ENCODE assay signal across 10 cellular contexts in genomic region chr1:228226956-228227791, GRCh38. TPM values are rescaled to one million over a fixed set of nuclear protein-coding genes. Genes with fewer than 3 reads are reported as not detected.
DNase-seq lines count a peak whose midpoint lies in the region; ATAC-seq and TF ChIP-seq lines count a peak whose summit lies in the region.
"Had no signal": no experiment of that assay in that cellular context is flagged by ENCODE, and none has a peak within 500 bp of the region (broad histone marks: within the 10 kb centered on the region; RNA-seq: fewer than 3 reads in every experiment).

No MANE protein-coding gene starts in this region.

- H3K27me3 Mint-ChIP-seq in activated T-cell treated with anti-CD3 and anti-CD28 coated beads, Interleukin-2, amount 50 U/mL, for 24 hours = no peaks in the 10 kb centered on the region
- no peaks in the 10 kb centered on the region for H3K27me3 Mint-ChIP-seq in activated T-cell treated with anti-CD3 and anti-CD28 coated beads, Interleukin-2, amount 50 U/mL, for 72 hours (ENCODE audit: low read depth)
- no peaks in the 10 kb centered on the region for H3K27me3 Mint-ChIP-seq in T-cell

- TF ChIP-seq CTCF in RWPE2 (IDR thresholded peaks at IDR 0.05; ENCODE audit: poor library complexity, severe bottlenecking) = no peak
- peak; percentile 30 for TF ChIP-seq CTCF in foreskin keratinocyte (conservative IDR thresholded peaks at IDR 0.05)
- TF ChIP-seq CTCF in vagina (IDR thresholded peaks at IDR 0.05) = no peak

- no peaks in the 10 kb centered on the region for H3K27me3 ChIP-seq in RWPE2 (ENCODE audit: insufficient read depth, poor library complexity, severe bottlenecking)
- no peaks in the 10 kb centered on the region for H3K27me3 ChIP-seq in foreskin keratinocyte
- no peaks in the 10 kb centered on the region for H3K27me3 ChIP-seq in vagina

- peaks cover 84% of the 10 kb centered on the region for H3K36me3 Mint-ChIP-seq in activated T-cell treated with anti-CD3 and anti-CD28 coated beads, Interleukin-2, amount 50 U/mL, for 24 hours (ENCODE audit: low read depth)
- H3K36me3 Mint-ChIP-seq in activated T-cell treated with anti-CD3 and anti-CD28 coated beads, Interleukin-2, amount 50 U/mL, for 72 hours (ENCODE audit: insufficient read depth in 2 of 2) = peaks cover 20 to 24% of the 10 kb centered on the region in 2 donors
- H3K36me3 Mint-ChIP-seq in T-cell = peaks cover 71% of the 10 kb centered on the region
- H3K36me3 Mint-ChIP-seq: CD14-positive monocyte had no signal

- no peak overlapping the region for H3K4me3 Mint-ChIP-seq in activated T-cell treated with anti-CD3 and anti-CD28 coated beads, Interleukin-2, amount 50 U/mL, for 24 hours
- H3K4me3 Mint-ChIP-seq in activated T-cell treated with anti-CD3 and anti-CD28 coated beads, Interleukin-2, amount 50 U/mL, for 72 hours = no peak overlapping the region
- H3K4me3 Mint-ChIP-seq in T-cell = no peak overlapping the region
- H3K4me3 Mint-ChIP-seq: CD14-positive monocyte, mesothelial cell of epicardium had no signal

- intact Hi-C loops in vagina (cut with DNase I) = no loop called here

- POLR2A ChIA-PET in T-cell (lab: Charles Lee) = no interaction called here

- peak overlapping the region; percentile 87 for H3K27ac ChIP-seq in RWPE2 (ENCODE audit: poor library complexity, severe bottlenecking)
- no peak overlapping the region for H3K27ac ChIP-seq in foreskin keratinocyte
- no peak overlapping the region for H3K27ac ChIP-seq in vagina

- peak overlapping the region; percentile 45 for H3K27ac Mint-ChIP-seq in activated T-cell treated with anti-CD3 and anti-CD28 coated beads, Interleukin-2, amount 50 U/mL, for 24 hours
- no peak overlapping the region for H3K27ac Mint-ChIP-seq in activated T-cell treated with anti-CD3 and anti-CD28 coated beads, Interleukin-2, amount 50 U/mL, for 72 hours
- H3K27ac Mint-ChIP-seq in T-cell = no peak overlapping the region
- H3K27ac Mint-ChIP-seq: mesothelial cell of epicardium had no signal

- TF ChIP-seq POLR2A in vagina (IDR thresholded peaks at IDR 0.05) = no peak

- H3K4me3 ChIP-seq in RWPE2 (ENCODE audit: severe bottlenecking) = no peak overlapping the region
- no peak overlapping the region for H3K4me3 ChIP-seq in vagina

- no peak for DNase-seq in activated T-cell treated with anti-CD3 and anti-CD28 coated beads, Interleukin-2, amount 50 U/mL, for 24 hours
- DNase-seq in activated T-cell treated with anti-CD3 and anti-CD28 coated beads, Interleukin-2, amount 50 U/mL, for 72 hours = no peak
- DNase-seq in RWPE2 (ENCODE audit: low spot score) (no peak), foreskin keratinocyte (no peak), vagina (ENCODE audit: extremely low spot score in 2 of 2) (peak; percentile 67 to 74), amygdala (lab: John Stamatoyannopoulos, UW) (no peak), T-cell (no peak)

- H3K9me3 Mint-ChIP-seq in activated T-cell treated with anti-CD3 and anti-CD28 coated beads, Interleukin-2, amount 50 U/mL, for 24 hours = peaks cover 6% of the 10 kb centered on the region
- peaks cover 0 to 3% of the 10 kb centered on the region in 2 donors for H3K9me3 Mint-ChIP-seq in activated T-cell treated with anti-CD3 and anti-CD28 coated beads, Interleukin-2, amount 50 U/mL, for 72 hours
- no peaks in the 10 kb centered on the region for H3K9me3 Mint-ChIP-seq in T-cell

- H3K9me3 ChIP-seq in RWPE2 (ENCODE audit: severe bottlenecking) (no peaks in the 10 kb centered on the region), vagina (no peaks in the 10 kb centered on the region)

- H3K4me1 Mint-ChIP-seq in activated T-cell treated with anti-CD3 and anti-CD28 coated beads, Interleukin-2, amount 50 U/mL, for 24 hours (ENCODE audit: low read depth) = peaks cover 2% of the 10 kb centered on the region
- no peaks in the 10 kb centered on the region for H3K4me1 Mint-ChIP-seq in activated T-cell treated with anti-CD3 and anti-CD28 coated beads, Interleukin-2, amount 50 U/mL, for 72 hours (ENCODE audit: low read depth)
- H3K4me1 Mint-ChIP-seq in T-cell = peaks cover 0 to 5% (median 0%) of the 10 kb centered on the region in 3 donors
- H3K4me1 Mint-ChIP-seq: mesothelial cell of epicardium had no signal

- no peak for ATAC-seq in activated T-cell treated with anti-CD3 and anti-CD28 coated beads, Interleukin-2, amount 50 U/mL, for 72 hours (replicated peaks in 1 of 2)
- ATAC-seq in RWPE2 (ENCODE audit: low read depth) (no peak), foreskin keratinocyte (no peak), T-cell (replicated peaks in 1 of 4) (no peak), HG03565 (IDR thresholded peaks at IDR 0.05; ENCODE audit: unreplicated experiment) (no peak)

- CTCF ChIA-PET in T-cell (lab: Charles Lee) = no interaction called here

- H3K36me3 ChIP-seq in RWPE2 (ENCODE audit: low read depth) = peaks cover 5% of the 10 kb centered on the region; the same call in 1 of the 2 replicates
- H3K36me3 ChIP-seq in vagina = peaks cover 0 to 23% of the 10 kb centered on the region in 2 donors

- H3K4me1 ChIP-seq in RWPE2 (ENCODE audit: insufficient read depth, poor library complexity, severe bottlenecking) (peaks cover 15% of the 10 kb centered on the region), foreskin keratinocyte (peaks cover 10% of the 10 kb centered on the region), vagina (peaks cover 7% of the 10 kb centered on the region)

RNA-seq across cellular contexts. Expression of gene OBSCN, which starts 19.3 kb away (rescaled TPM):
- total RNA-seq in activated T-cell treated with anti-CD3 and anti-CD28 coated beads, Interleukin-2, amount 50 U/mL, for 72 hours = 10 to 100 TPM; 25.0 to 27.7 TPM
- total RNA-seq in foreskin keratinocyte (6.4 and 6.6 TPM in 2 replicates), vagina (35.8 TPM), T-cell (100 to 1,000 TPM in 2 of 5 donors, 10 to 100 TPM in 3; 77.9 to 133 (median 81.4) TPM)
- polyA plus RNA-seq in foreskin keratinocyte = 3.6 TPM in 2 replicates

Comparison
In these comparisons a context has a peak if more than half of its experiments do, and no peak if none do; other contexts are left out.
1. DNase-seq: peak in vagina (2 of 2); none in activated T-cell treated with anti-CD3 and anti-CD28 coated beads, Interleukin-2, amount 50 U/mL, for 24 hours (single experiment), activated T-cell treated with anti-CD3 and anti-CD28 coated beads, Interleukin-2, amount 50 U/mL, for 72 hours (0 of 2), RWPE2 (single experiment), foreskin keratinocyte (0 of 2), amygdala (0 of 56) and T-cell (0 of 34).